8 cellular contexts compared by ENCODE assay signal in genomic region chr15:78540135-78540954, GRCh38. TPM values are rescaled to one million over a fixed set of nuclear protein-coding genes. Genes with fewer than 3 reads are reported as not detected.
DNase-seq lines count a peak whose midpoint lies in the region; ATAC-seq, FAIRE-seq and TF ChIP-seq lines count a peak whose summit lies in the region.

Gene PSMA4, plus strand, starts transcription at chr15:78540444. Its CDS starts 1,484 bp downstream, at chr15:78541928.

- peaks cover 45% of the 10 kb centered on the region for H3K4me1 ChIP-seq in left ventricle myocardium inferior

- H3K36me3 ChIP-seq in left ventricle myocardium inferior = peaks cover 31% of the 10 kb centered on the region

- H3K4me1 Mint-ChIP-seq in T-helper 1 cell treated with Interleukin-12 subunit alpha and Interleukin-12 subunit beta and Interleukin-4 antibody, amounts not matched to agents 30 μg/mL and 1 μg/mL, for 36 hours (ENCODE audit: low read depth) = peaks cover 25% of the 10 kb centered on the region

- no peaks in the 10 kb centered on the region for H3K9me3 Mint-ChIP-seq in T-helper 1 cell treated with Interleukin-12 subunit alpha and Interleukin-12 subunit beta and Interleukin-4 antibody, amounts not matched to agents 30 μg/mL and 1 μg/mL, for 36 hours

- H3K4me3 ChIP-seq in left ventricle myocardium inferior = peak within 1 kb of the TSS; percentile 80

- H3K27ac Mint-ChIP-seq in T-helper 1 cell treated with Interleukin-12 subunit alpha and Interleukin-12 subunit beta and Interleukin-4 antibody, amounts not matched to agents 30 μg/mL and 1 μg/mL, for 36 hours = peak within 1 kb of the TSS; percentile 93

- FAIRE-seq in GM12891 (lab: Jason Lieb, UNC) (peak; percentile 93), urothelium cell line (lab: Jason Lieb, UNC) (no peak)

- H3K27me3 ChIP-seq in left ventricle myocardium inferior (ENCODE audit: low read depth) = no peaks in the 10 kb centered on the region

- H3K27ac ChIP-seq in left ventricle myocardium inferior (replicated peaks) = peak within 1 kb of the TSS; percentile 95

- DNase-seq in GM12891 (ENCODE audit: insufficient read length, low spot score) = peak; percentile 82
- peak; percentile 24 for DNase-seq in NCI-H1436 treated with DMSO at 0.1 percent for 48 hours (lab: John Stamatoyannopoulos, UW)
- DNase-seq in amniotic stem cell (lab: John Stamatoyannopoulos, UW) = peak; percentile 67
- DNase-seq in left ventricle myocardium inferior = peak; percentile 92
- peak; percentile 41 for DNase-seq in pulmonary artery endothelial cell (ENCODE audit: low read depth, low spot score)
- peak; percentile 96 for DNase-seq in urothelium cell line (ENCODE audit: low spot score)

- peak within 1 kb of the TSS; percentile 92 for H3K4me3 Mint-ChIP-seq in T-helper 1 cell treated with Interleukin-12 subunit alpha and Interleukin-12 subunit beta and Interleukin-4 antibody, amounts not matched to agents 30 μg/mL and 1 μg/mL, for 36 hours

- no peaks in the 10 kb centered on the region for H3K27me3 Mint-ChIP-seq in T-helper 1 cell treated with Interleukin-12 subunit alpha and Interleukin-12 subunit beta and Interleukin-4 antibody, amounts not matched to agents 30 μg/mL and 1 μg/mL, for 36 hours (ENCODE audit: low read depth)

- intact Hi-C loops in left ventricle myocardium inferior (cut with micrococcal nuclease) = no loop called here

- peak; percentile 90 for ATAC-seq in HG02798 (IDR thresholded peaks at IDR 0.05; ENCODE audit: poor library complexity, unreplicated experiment)

- no peaks in the 10 kb centered on the region for H3K9me3 ChIP-seq in left ventricle myocardium inferior (replicated peaks)

- peak; percentile 91 for TF ChIP-seq POLR2A in GM12891 (IDR thresholded peaks at IDR 0.05; ENCODE audit: low read depth, low read length)

- peaks cover 28% of the 10 kb centered on the region for H3K36me3 Mint-ChIP-seq in T-helper 1 cell treated with Interleukin-12 subunit alpha and Interleukin-12 subunit beta and Interleukin-4 antibody, amounts not matched to agents 30 μg/mL and 1 μg/mL, for 36 hours (ENCODE audit: low read depth)

- peak; percentile 59 for TF ChIP-seq CTCF in left ventricle myocardium inferior (IDR thresholded peaks at IDR 0.05; ENCODE audit: borderline replicate concordance)

TF ChIP-seq in GM12891, 5 proteins besides CTCF, POLR2A, EP300 and RAD21:
- TF ChIP-seq PAX5 (IDR thresholded peaks at IDR 0.05; ENCODE audit: insufficient read depth, low read length, severe bottlenecking) (no peak), SPI1 (IDR thresholded peaks at IDR 0.05; ENCODE audit: low read depth, low read length) (no peak), TAF1 (IDR thresholded peaks at IDR 0.05; ENCODE audit: low read depth, low read length) (peak; percentile 75; the same call in 1 of the 2 replicates), POU2F2 (IDR thresholded peaks at IDR 0.05; ENCODE audit: low read depth, low read length) (peak; percentile 65; the same call in 1 of the 2 replicates), POLR2AphosphoS5 (IDR thresholded peaks at IDR 0.05; ENCODE audit: low read depth, low read length) (peak; percentile 83)

RNA-seq across cellular contexts. Expression of gene PSMA4, which starts in this region (rescaled TPM):
- polyA plus RNA-seq in GM12891 (2012; ENCODE audit: low read depth, missing spikeins) = 322 TPM
- total RNA-seq in left ventricle myocardium inferior (109 TPM), pulmonary artery endothelial cell (283 and 364 TPM in 2 replicates)

Comparison
In these comparisons a context has a peak if more than half of its experiments do, and no peak if none do; other contexts are left out.
1. Peak in every context shown above with its lines: DNase-seq, ATAC-seq, H3K4me3 ChIP-seq and H3K27ac ChIP-seq.
2. DNase-seq: peak in every context shown above with its lines; median percentile 96 in urothelium cell line; 92 in left ventricle myocardium inferior; 82 in GM12891; 67 in amniotic stem cell; 41 in pulmonary artery endothelial cell; 24 in NCI-H1436 treated with DMSO at 0.1 percent for 48 hours.